Comparison of ENCODE assay signal across 24 cellular contexts in genomic region chr1:112317556-112317955, GRCh38.
DNase-seq lines count a peak whose midpoint lies in the region; ATAC-seq and TF ChIP-seq lines count a peak whose summit lies in the region.
"Had no signal": no experiment of that assay in that cellular context is flagged by ENCODE, and none has a peak within 500 bp of the region (broad histone marks: within the 10 kb centered on the region; RNA-seq: fewer than 3 reads in every experiment).

No MANE protein-coding gene starts in this region.

- DNase-seq in WERI-Rb-1 = no peak
- DNase-seq in epithelial cell of prostate (ENCODE audit: low read depth, low spot score) = no peak
- DNase-seq in lower lobe of right lung = no peak
- DNase-seq in kidney glomerular epithelial cell (lab: John Stamatoyannopoulos, UW) = no peak
- no peak for DNase-seq in nephron progenitor cell
- DNase-seq in NCI-H2171 (lab: John Stamatoyannopoulos, UW) = no peak
- DNase-seq in hepatic stellate cell (ENCODE audit: low spot score) = no peak
- DNase-seq: activated CD8-positive, alpha-beta memory T cell treated with anti-CD3 and anti-CD28 coated beads, Interleukin-2, amount 50 U/mL, for 4 hours; CD4-positive, CD25-positive, alpha-beta regulatory T cell; DMS 273 treated with DMSO at 0.1 percent for 48 hours; gastrocnemius medialis; H9; kidney; MM.1S; natural killer cell; NCI-H1417 treated with DMSO at 0.1 percent for 48 hours; NCI-H2171 treated with DMSO at 0.1 percent for 48 hours; NCI-H69; posterior cingulate gyrus; stimulated activated CD4-positive, alpha-beta T cell treated with anti-CD3 and anti-CD28 coated beads, Interleukin-1b, Interleukin-23, amount 100 ng/mL, for 48 hours had no signal

- H3K27me3 Mint-ChIP-seq in nephron progenitor cell (ENCODE audit: low read depth, poor library complexity) = peaks cover 24% of the 10 kb centered on the region

- peak overlapping the region in 4 of 5 donors; percentile 2 to 20 (median 16) for H3K9ac ChIP-seq in subcutaneous abdominal adipose tissue (ENCODE audit: low read length in 5 of 5)

- H3K27ac Mint-ChIP-seq in nephron progenitor cell = no peak overlapping the region
- H3K27ac Mint-ChIP-seq: activated naive CD8-positive, alpha-beta T cell; activated T-helper 2 cell treated with anti-CD3 and anti-CD28 coated beads, Interferon-gamma antibody, Interleukin-2, Interleukin-4, amounts not matched to agents 10 μg/mL and 5 μg/mL and 100 μg/mL, durations not matched to agents 14 hours and 24 hours and 36 hours; natural killer cell; WTC11 had no signal

- no peaks in the 10 kb centered on the region for H3K36me3 Mint-ChIP-seq in nephron progenitor cell (ENCODE audit: low read depth)
- H3K36me3 Mint-ChIP-seq: activated naive CD8-positive, alpha-beta T cell; CD4-positive, CD25-positive, alpha-beta regulatory T cell; natural killer cell; WTC11 had no signal

- peak; percentile 63 to 65 for ATAC-seq in lower lobe of right lung
- ATAC-seq: gastrocnemius medialis, natural killer cell, WTC11 had no signal

- no peak overlapping the region for H3K4me3 Mint-ChIP-seq in nephron progenitor cell
- H3K4me3 Mint-ChIP-seq: activated naive CD8-positive, alpha-beta T cell; CD4-positive, CD25-positive, alpha-beta regulatory T cell; H9; natural killer cell; WTC11 had no signal

- intact Hi-C loops in lower lobe of right lung (cut with DNase I) = no loop called here

- H3K27ac ChIP-seq in WERI-Rb-1 (peak overlapping the region; percentile 66), epithelial cell of prostate (peak overlapping the region; percentile 79), lower lobe of right lung (peak overlapping the region; percentile 22), subcutaneous abdominal adipose tissue (ENCODE audit: low read depth, low read length) (peak overlapping the region; percentile 74)

- H3K9me3 ChIP-seq in WERI-Rb-1 (ENCODE audit: severe bottlenecking) = no peaks in the 10 kb centered on the region
- H3K9me3 ChIP-seq in lower lobe of right lung = no peaks in the 10 kb centered on the region
- H3K9me3 ChIP-seq in subcutaneous abdominal adipose tissue (ENCODE audit: control insufficient read depth in 5 of 5, low read length in 5 of 5) = no peaks in the 10 kb centered on the region
- H3K9me3 ChIP-seq: gastrocnemius medialis had no signal

- TF ChIP-seq CTCF in WERI-Rb-1 (IDR thresholded peaks at IDR 0.05; ENCODE audit: low read depth, low read length) = no peak
- TF ChIP-seq CTCF in lower lobe of right lung (IDR thresholded peaks at IDR 0.05) = no peak
- TF ChIP-seq CTCF in nephron progenitor cell (IDR thresholded peaks at IDR 0.05) = no peak

- H3K4me1 Mint-ChIP-seq in nephron progenitor cell = peaks cover 9% of the 10 kb centered on the region
- H3K4me1 Mint-ChIP-seq: natural killer cell had no signal

- H3K4me1 ChIP-seq in lower lobe of right lung (peaks cover 31% of the 10 kb centered on the region), subcutaneous abdominal adipose tissue (ENCODE audit: control insufficient read depth in 5 of 5, insufficient read depth in 5 of 5, low read length in 5 of 5) (peaks cover 10 to 69% (median 47%) of the 10 kb centered on the region in 5 donors)
- H3K4me1 ChIP-seq: gastrocnemius medialis had no signal

- no peaks in the 10 kb centered on the region for H3K9me3 Mint-ChIP-seq in nephron progenitor cell
- H3K9me3 Mint-ChIP-seq: activated T-helper 2 cell treated with anti-CD3 and anti-CD28 coated beads, Interferon-gamma antibody, Interleukin-2, Interleukin-4, amounts not matched to agents 10 μg/mL and 5 μg/mL and 100 μg/mL, durations not matched to agents 14 hours and 24 hours and 36 hours; CD4-positive, CD25-positive, alpha-beta regulatory T cell; natural killer cell had no signal

- H3K27me3 ChIP-seq in WERI-Rb-1 (ENCODE audit: insufficient read depth, low read depth, severe bottlenecking) (no peaks in the 10 kb centered on the region), lower lobe of right lung (ENCODE audit: low read depth) (no peaks in the 10 kb centered on the region), subcutaneous abdominal adipose tissue (ENCODE audit: control insufficient read depth in 5 of 5, insufficient read depth in 4 of 5, low read length in 5 of 5) (no peaks in the 10 kb centered on the region)
- H3K27me3 ChIP-seq: gastrocnemius medialis had no signal

- no peaks in the 10 kb centered on the region for H3K36me3 ChIP-seq in WERI-Rb-1
- no peaks in the 10 kb centered on the region for H3K36me3 ChIP-seq in lower lobe of right lung
- H3K36me3 ChIP-seq in subcutaneous abdominal adipose tissue (ENCODE audit: control insufficient read depth in 5 of 5, insufficient read depth in 5 of 5, low read length in 5 of 5) = no peaks in the 10 kb centered on the region
- H3K36me3 ChIP-seq: gastrocnemius medialis had no signal

- H3K4me3 ChIP-seq in WERI-Rb-1 (ENCODE audit: low read depth, low read length) = no peak overlapping the region
- H3K4me3 ChIP-seq in lower lobe of right lung = no peak overlapping the region
- H3K4me3 ChIP-seq in subcutaneous abdominal adipose tissue (ENCODE audit: low read depth in 1 of 5, low read length in 5 of 5) = peak overlapping the region in 1 of 5 donors; percentile 0
- H3K4me3 ChIP-seq: gastrocnemius medialis had no signal

Comparison
In these comparisons a context has a peak if more than half of its experiments do, and no peak if none do; other contexts are left out.
1. H3K27ac ChIP-seq: peak in every context shown above with its lines; median percentile 79 in epithelial cell of prostate; 74 in subcutaneous abdominal adipose tissue; 66 in WERI-Rb-1; 22 in lower lobe of right lung.